ENCODE assay signal across 1 cellular context in genomic region chr4:987689-988513, GRCh38.
TF ChIP-seq lines count a peak whose summit lies in the region.

No MANE protein-coding gene starts in this region.

TF ChIP-seq in HepG2, 621 proteins besides CTCF, POLR2A, EP300 and RAD21 (continued from another document):
- TF ChIP-seq, protein P1, sequence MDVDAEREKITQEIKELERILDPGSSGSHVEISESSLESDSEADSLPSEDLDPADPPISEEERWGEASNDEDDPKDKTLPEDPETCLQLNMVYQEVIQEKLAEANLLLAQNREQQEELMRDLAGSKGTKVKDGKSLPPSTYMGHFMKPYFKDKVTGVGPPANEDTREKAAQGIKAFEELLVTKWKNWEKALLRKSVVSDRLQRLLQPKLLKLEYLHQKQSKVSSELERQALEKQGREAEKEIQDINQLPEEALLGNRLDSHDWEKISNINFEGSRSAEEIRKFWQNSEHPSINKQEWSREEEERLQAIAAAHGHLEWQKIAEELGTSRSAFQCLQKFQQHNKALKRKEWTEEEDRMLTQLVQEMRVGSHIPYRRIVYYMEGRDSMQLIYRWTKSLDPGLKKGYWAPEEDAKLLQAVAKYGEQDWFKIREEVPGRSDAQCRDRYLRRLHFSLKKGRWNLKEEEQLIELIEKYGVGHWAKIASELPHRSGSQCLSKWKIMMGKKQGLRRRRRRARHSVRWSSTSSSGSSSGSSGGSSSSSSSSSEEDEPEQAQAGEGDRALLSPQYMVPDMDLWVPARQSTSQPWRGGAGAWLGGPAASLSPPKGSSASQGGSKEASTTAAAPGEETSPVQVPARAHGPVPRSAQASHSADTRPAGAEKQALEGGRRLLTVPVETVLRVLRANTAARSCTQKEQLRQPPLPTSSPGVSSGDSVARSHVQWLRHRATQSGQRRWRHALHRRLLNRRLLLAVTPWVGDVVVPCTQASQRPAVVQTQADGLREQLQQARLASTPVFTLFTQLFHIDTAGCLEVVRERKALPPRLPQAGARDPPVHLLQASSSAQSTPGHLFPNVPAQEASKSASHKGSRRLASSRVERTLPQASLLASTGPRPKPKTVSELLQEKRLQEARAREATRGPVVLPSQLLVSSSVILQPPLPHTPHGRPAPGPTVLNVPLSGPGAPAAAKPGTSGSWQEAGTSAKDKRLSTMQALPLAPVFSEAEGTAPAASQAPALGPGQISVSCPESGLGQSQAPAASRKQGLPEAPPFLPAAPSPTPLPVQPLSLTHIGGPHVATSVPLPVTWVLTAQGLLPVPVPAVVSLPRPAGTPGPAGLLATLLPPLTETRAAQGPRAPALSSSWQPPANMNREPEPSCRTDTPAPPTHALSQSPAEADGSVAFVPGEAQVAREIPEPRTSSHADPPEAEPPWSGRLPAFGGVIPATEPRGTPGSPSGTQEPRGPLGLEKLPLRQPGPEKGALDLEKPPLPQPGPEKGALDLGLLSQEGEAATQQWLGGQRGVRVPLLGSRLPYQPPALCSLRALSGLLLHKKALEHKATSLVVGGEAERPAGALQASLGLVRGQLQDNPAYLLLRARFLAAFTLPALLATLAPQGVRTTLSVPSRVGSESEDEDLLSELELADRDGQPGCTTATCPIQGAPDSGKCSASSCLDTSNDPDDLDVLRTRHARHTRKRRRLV (CRISPR knock-in tag; IDR thresholded peaks at IDR 0.05), result no peak
- TF ChIP-seq RBM22 (optimal IDR thresholded peaks at IDR 0.05; ENCODE audit: low read length) (peak; percentile 85), SSRP1 (CRISPR knock-in tag; IDR thresholded peaks at IDR 0.05) (0 out of 2 replicates have a peak, but pooled peaks have one; percentile 10), ZBTB33 (CRISPR knock-in tag; IDR thresholded peaks at IDR 0.05) (peak; percentile 51; the same call in 1 of the 2 replicates), SRSF4 (IDR thresholded peaks at IDR 0.05; ENCODE audit: low read depth, low read length, poor library complexity, severe bottlenecking) (no peak), POLR2AphosphoS5 (IDR thresholded peaks at IDR 0.05; ENCODE audit: low read depth, low read length) (peak; percentile 25; the same call in 1 of the 2 replicates)
